ENCODE assay signal across 8 cellular contexts in the genomic region with DNA sequence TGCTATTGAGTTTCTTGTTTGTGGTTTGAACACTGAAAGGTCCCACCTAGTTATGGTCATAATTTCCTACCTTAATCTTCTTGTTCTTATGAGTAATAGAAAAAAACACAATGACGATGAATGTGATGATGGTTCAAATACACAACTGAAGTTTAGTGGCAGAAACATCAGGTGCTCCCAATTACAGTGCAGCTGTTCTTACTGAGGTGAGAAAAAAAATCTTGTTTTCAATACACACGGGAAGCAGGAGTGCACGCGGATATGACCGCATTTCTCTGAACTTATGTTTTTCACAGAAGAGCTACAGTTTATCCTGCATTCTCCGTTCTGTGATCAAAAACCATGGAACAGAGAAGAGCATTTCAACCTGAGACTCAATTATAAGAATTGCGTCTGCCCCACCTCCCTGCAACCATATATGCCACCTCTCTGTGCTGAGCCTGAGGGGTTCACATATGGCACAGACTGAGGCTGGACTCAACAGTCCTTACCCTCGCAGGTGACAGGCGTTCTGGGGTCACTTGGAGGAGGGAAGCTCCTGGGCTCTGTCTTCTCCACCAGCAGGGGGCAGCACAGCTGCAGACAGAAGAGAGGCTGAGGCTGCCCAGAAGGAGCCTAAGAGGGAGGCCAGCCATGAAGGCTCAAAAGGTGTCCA.
DNase-seq lines count a peak whose midpoint lies in the region; ATAC-seq and TF ChIP-seq lines count a peak whose summit lies in the region.

No MANE protein-coding gene starts in this region.

- CTCF ChIA-PET in activated CD4-positive, alpha-beta memory T cell treated with anti-CD3 and anti-CD28 coated beads, Interleukin-2, amount 10 ng/mL, durations not matched to agents 7 days and 5 days (lab: Charles Lee): interaction anchor here (0.6 to 6.2 kb wide), 30 partner anchors 8 to 186 kb away, joined by 3 to 80 read pairs (median 4); no protein-coding TSS in a partner anchor

- no peaks in the 10 kb centered on the region for H3K36me3 Mint-ChIP-seq in activated CD4-positive, alpha-beta memory T cell treated with anti-CD3 and anti-CD28 coated beads, Interleukin-2, amount 10 ng/mL, durations not matched to agents 7 days and 5 days (ENCODE audit: low read depth)
- no peaks in the 10 kb centered on the region for H3K36me3 Mint-ChIP-seq in nephron progenitor cell (ENCODE audit: low read depth)

- TF ChIP-seq CTCF in epithelial cell of esophagus (IDR thresholded peaks at IDR 0.05; ENCODE audit: insufficient read depth, low read depth, low read length, missing control alignments) (peak; percentile 61), nephron progenitor cell (IDR thresholded peaks at IDR 0.05) (peak; percentile 73)

- peaks cover 14% of the 10 kb centered on the region for H3K27me3 Mint-ChIP-seq in activated CD4-positive, alpha-beta memory T cell treated with anti-CD3 and anti-CD28 coated beads, Interleukin-2, amount 10 ng/mL, durations not matched to agents 7 days and 5 days
- H3K27me3 Mint-ChIP-seq in nephron progenitor cell (ENCODE audit: low read depth, poor library complexity): peaks cover 47% of the 10 kb centered on the region
- H3K27me3 Mint-ChIP-seq in stimulated activated naive CD8-positive, alpha-beta T cell treated with anti-CD3 and anti-CD28 coated beads, Interleukin-15, amount 100 ng/mL, for 72 hours: no peaks in the 10 kb centered on the region

- DNase-seq in NCI-H748 (lab: John Stamatoyannopoulos, UW; ENCODE audit: unreplicated experiment): peak; percentile 54
- DNase-seq in NCI-H748 treated with DMSO at 0.1 percent for 48 hours (lab: John Stamatoyannopoulos, UW): no peak
- peak; percentile 25 for DNase-seq in NCI-H510A (lab: John Stamatoyannopoulos, UW)
- DNase-seq in activated CD4-positive, alpha-beta memory T cell treated with anti-CD3 and anti-CD28 coated beads, Interleukin-2, amount 10 ng/mL, durations not matched to agents 7 days and 5 days: peak; percentile 75
- peak; percentile 23 for DNase-seq in epithelial cell of esophagus (ENCODE audit: low read depth)
- DNase-seq in nephron progenitor cell: peak; percentile 76
- DNase-seq in stimulated activated naive CD8-positive, alpha-beta T cell treated with anti-CD3 and anti-CD28 coated beads, Interleukin-15, amount 100 ng/mL, for 72 hours: peak; percentile 64

- no peak overlapping the region for H3K4me3 Mint-ChIP-seq in activated CD4-positive, alpha-beta memory T cell treated with anti-CD3 and anti-CD28 coated beads, Interleukin-2, amount 10 ng/mL, durations not matched to agents 7 days and 5 days
- no peak overlapping the region for H3K4me3 Mint-ChIP-seq in nephron progenitor cell
- no peak overlapping the region for H3K4me3 Mint-ChIP-seq in stimulated activated naive CD8-positive, alpha-beta T cell treated with anti-CD3 and anti-CD28 coated beads, Interleukin-15, amount 100 ng/mL, for 72 hours

- no peak overlapping the region for H3K4me3 ChIP-seq in epithelial cell of esophagus (ENCODE audit: low read length)

- H3K27ac Mint-ChIP-seq in activated CD4-positive, alpha-beta memory T cell treated with anti-CD3 and anti-CD28 coated beads, Interleukin-2, amount 10 ng/mL, durations not matched to agents 7 days and 5 days: peak overlapping the region; percentile 62
- no peak overlapping the region for H3K27ac Mint-ChIP-seq in nephron progenitor cell
- no peak overlapping the region for H3K27ac Mint-ChIP-seq in stimulated activated naive CD8-positive, alpha-beta T cell treated with anti-CD3 and anti-CD28 coated beads, Interleukin-15, amount 100 ng/mL, for 72 hours

- ATAC-seq in stimulated activated naive CD8-positive, alpha-beta T cell treated with anti-CD3 and anti-CD28 coated beads, Interleukin-15, amount 100 ng/mL, for 72 hours: peak; percentile 84
- no peak for ATAC-seq in HG02588 (IDR thresholded peaks at IDR 0.05; ENCODE audit: unreplicated experiment)

- peaks cover 41% of the 10 kb centered on the region for H3K4me1 Mint-ChIP-seq in activated CD4-positive, alpha-beta memory T cell treated with anti-CD3 and anti-CD28 coated beads, Interleukin-2, amount 10 ng/mL, durations not matched to agents 7 days and 5 days
- H3K4me1 Mint-ChIP-seq in nephron progenitor cell: no peaks in the 10 kb centered on the region
- peaks cover 17% of the 10 kb centered on the region for H3K4me1 Mint-ChIP-seq in stimulated activated naive CD8-positive, alpha-beta T cell treated with anti-CD3 and anti-CD28 coated beads, Interleukin-15, amount 100 ng/mL, for 72 hours

- POLR2A ChIA-PET in activated CD4-positive, alpha-beta memory T cell treated with anti-CD3 and anti-CD28 coated beads, Interleukin-2, amount 10 ng/mL, durations not matched to agents 7 days and 5 days (lab: Charles Lee): interaction anchor here (1.3 to 3.7 kb wide), 2 partner anchors 22 to 31 kb away, joined by 3 to 19 read pairs; no protein-coding TSS in a partner anchor

- no peaks in the 10 kb centered on the region for H3K9me3 Mint-ChIP-seq in activated CD4-positive, alpha-beta memory T cell treated with anti-CD3 and anti-CD28 coated beads, Interleukin-2, amount 10 ng/mL, durations not matched to agents 7 days and 5 days
- H3K9me3 Mint-ChIP-seq in nephron progenitor cell: no peaks in the 10 kb centered on the region
- H3K9me3 Mint-ChIP-seq in stimulated activated naive CD8-positive, alpha-beta T cell treated with anti-CD3 and anti-CD28 coated beads, Interleukin-15, amount 100 ng/mL, for 72 hours: no peaks in the 10 kb centered on the region
